25 cellular contexts compared by ENCODE assay signal in genomic region chr2:10757814-10758286, GRCh38. TPM values are rescaled to one million over a fixed set of nuclear protein-coding genes. Genes with fewer than 3 reads are reported as not detected.
"Had no signal": no experiment of that assay in that cellular context is flagged by ENCODE, and none has a peak within 500 bp of the region (broad histone marks: within the 10 kb centered on the region; RNA-seq: fewer than 3 reads in every experiment).

No MANE protein-coding gene starts in this region.

- DNase-seq: activated CD4-positive, alpha-beta memory T cell treated with anti-CD3 and anti-CD28 coated beads, Interleukin-2, amount 10 ng/mL, durations not matched to agents 7 days and 5 days; activated CD4-positive, alpha-beta T cell treated with anti-CD3 and anti-CD28 coated beads for 36 hours; activated CD4-positive, alpha-beta T cell treated with anti-CD3 and anti-CD28 coated beads, Interleukin-2, amount 50 U/mL, for 1 hour; activated gamma-delta T cell; activated naive CD4-positive, alpha-beta T cell treated with anti-CD3 and anti-CD28 coated beads, Interleukin-2, amount 10 ng/mL, durations not matched to agents 7 days and 5 days; activated naive CD8-positive, alpha-beta T cell treated with anti-CD3 and anti-CD28 coated beads for 36 hours; activated T-cell treated with anti-CD3 and anti-CD28 coated beads for 4 hours; activated T-cell treated with anti-CD3 and anti-CD28 coated beads, Interleukin-2, amount 50 U/mL, for 48 hours; central memory CD4-positive, alpha-beta T cell; MV-4-11; NCI-H1092 treated with DMSO at 0.1 percent for 48 hours; NCI-H1417 treated with DMSO at 0.1 percent for 48 hours; NCI-H1694; NCI-H2029 treated with DMSO at 0.1 percent for 48 hours; NCI-H524; SIG-M5; T-cell; T-helper 2 cell; T1000; WERI-Rb-1 had no signal

- H3K4me3 ChIP-seq: SK-N-MC had no signal

- H3K27me3 Mint-ChIP-seq: activated CD4-positive, alpha-beta T cell treated with anti-CD3 and anti-CD28 coated beads for 36 hours; activated naive CD8-positive, alpha-beta T cell treated with anti-CD3 and anti-CD28 coated beads for 36 hours; activated T-helper 17 cell treated with anti-CD3 and anti-CD28 coated beads, Interleukin-2, amount 50 U/mL, for 72 hours had no signal

- H3K9ac ChIP-seq: KMS-11 had no signal

- ATAC-seq: activated CD4-positive, alpha-beta T cell treated with anti-CD3 and anti-CD28 coated beads for 36 hours; activated T-helper 17 cell treated with anti-CD3 and anti-CD28 coated beads, Interleukin-2, amount 50 U/mL, for 72 hours; T-cell had no signal

- FAIRE-seq: TTC549 had no signal

- H3K36me3 ChIP-seq: WERI-Rb-1 had no signal

- H3K9me3 Mint-ChIP-seq: activated CD4-positive, alpha-beta memory T cell treated with anti-CD3 and anti-CD28 coated beads, Interleukin-2, amount 10 ng/mL, durations not matched to agents 7 days and 5 days; activated naive CD4-positive, alpha-beta T cell treated with anti-CD3 and anti-CD28 coated beads, Interleukin-2, amount 10 ng/mL, durations not matched to agents 7 days and 5 days; activated naive CD8-positive, alpha-beta T cell treated with anti-CD3 and anti-CD28 coated beads for 36 hours; activated T-helper 17 cell treated with anti-CD3 and anti-CD28 coated beads, Interleukin-2, amount 50 U/mL, for 72 hours; T-cell had no signal

- H3K4me3 Mint-ChIP-seq: activated CD4-positive, alpha-beta memory T cell treated with anti-CD3 and anti-CD28 coated beads, Interleukin-2, amount 10 ng/mL, durations not matched to agents 7 days and 5 days; activated CD4-positive, alpha-beta T cell treated with anti-CD3 and anti-CD28 coated beads for 36 hours; activated naive CD4-positive, alpha-beta T cell treated with anti-CD3 and anti-CD28 coated beads, Interleukin-2, amount 10 ng/mL, durations not matched to agents 7 days and 5 days; activated naive CD8-positive, alpha-beta T cell treated with anti-CD3 and anti-CD28 coated beads for 36 hours; activated T-helper 17 cell treated with anti-CD3 and anti-CD28 coated beads, Interleukin-2, amount 50 U/mL, for 72 hours; T-cell had no signal

- H3K4me1 Mint-ChIP-seq: activated CD4-positive, alpha-beta memory T cell treated with anti-CD3 and anti-CD28 coated beads, Interleukin-2, amount 10 ng/mL, durations not matched to agents 7 days and 5 days; activated CD4-positive, alpha-beta T cell treated with anti-CD3 and anti-CD28 coated beads for 36 hours; activated naive CD4-positive, alpha-beta T cell treated with anti-CD3 and anti-CD28 coated beads, Interleukin-2, amount 10 ng/mL, durations not matched to agents 7 days and 5 days; activated naive CD8-positive, alpha-beta T cell treated with anti-CD3 and anti-CD28 coated beads for 36 hours; activated T-helper 17 cell treated with anti-CD3 and anti-CD28 coated beads, Interleukin-2, amount 50 U/mL, for 72 hours; T-cell had no signal

- H3K27ac Mint-ChIP-seq: activated CD4-positive, alpha-beta memory T cell treated with anti-CD3 and anti-CD28 coated beads, Interleukin-2, amount 10 ng/mL, durations not matched to agents 7 days and 5 days; activated CD4-positive, alpha-beta T cell treated with anti-CD3 and anti-CD28 coated beads for 36 hours; activated naive CD4-positive, alpha-beta T cell treated with anti-CD3 and anti-CD28 coated beads, Interleukin-2, amount 10 ng/mL, durations not matched to agents 7 days and 5 days; activated naive CD8-positive, alpha-beta T cell treated with anti-CD3 and anti-CD28 coated beads for 36 hours; activated T-helper 17 cell treated with anti-CD3 and anti-CD28 coated beads, Interleukin-2, amount 50 U/mL, for 72 hours; T-cell had no signal

- H3K36me3 Mint-ChIP-seq: activated naive CD4-positive, alpha-beta T cell treated with anti-CD3 and anti-CD28 coated beads, Interleukin-2, amount 10 ng/mL, durations not matched to agents 7 days and 5 days; activated naive CD8-positive, alpha-beta T cell treated with anti-CD3 and anti-CD28 coated beads for 36 hours; T-cell had no signal

- H3K27ac ChIP-seq: KMS-11, SK-N-MC, WERI-Rb-1 had no signal

RNA-seq across cellular contexts. Expression of gene ATP6V1C2, which starts 36.4 kb away (rescaled TPM):
- total RNA-seq: activated CD4-positive, alpha-beta memory T cell treated with anti-CD3 and anti-CD28 coated beads, Interleukin-2, amount 10 ng/mL, durations not matched to agents 7 days and 5 days; activated CD4-positive, alpha-beta T cell treated with anti-CD3 and anti-CD28 coated beads for 36 hours; activated CD8-positive, alpha-beta memory T cell treated with anti-CD3 and anti-CD28 coated beads for 36 hours; activated naive CD8-positive, alpha-beta T cell treated with anti-CD3 and anti-CD28 coated beads for 36 hours; activated T-helper 17 cell treated with anti-CD3 and anti-CD28 coated beads, Interleukin-2, amount 50 U/mL, for 72 hours had no signal
